Comparison of ENCODE assay signal across 1 cellular context in the genomic region with DNA sequence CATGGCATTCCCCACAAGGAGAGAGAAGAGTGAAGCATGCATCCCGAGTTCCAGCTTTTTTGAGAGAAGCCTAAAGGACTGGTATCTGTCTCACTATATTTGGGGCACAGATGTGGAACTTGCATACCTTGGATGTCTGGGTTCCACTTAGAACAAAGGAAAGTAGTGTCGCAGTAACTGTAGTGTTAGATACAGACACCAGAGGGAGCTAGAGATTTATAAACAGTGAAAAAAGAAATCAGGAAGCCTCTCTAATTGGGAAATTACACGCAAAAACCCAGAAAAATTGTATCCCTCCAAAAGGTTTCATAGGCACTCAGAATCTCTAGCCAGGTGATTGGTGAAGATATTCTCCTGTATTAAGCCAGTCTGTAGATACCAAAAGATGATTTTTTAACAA.
TF ChIP-seq lines count a peak whose summit lies in the region.

No MANE protein-coding gene starts in this region.

TF ChIP-seq in H1, 55 proteins besides CTCF, POLR2A, EP300 and RAD21:
- TF ChIP-seq SRF (IDR thresholded peaks at IDR 0.05; ENCODE audit: low read depth, low read length) = no peak
- no peak for TF ChIP-seq ZNF274 (IDR thresholded peaks at IDR 0.05; ENCODE audit: borderline replicate concordance, extremely low read depth, low read length)
- no peak for TF ChIP-seq EZH2 (IDR thresholded peaks at IDR 0.05; ENCODE audit: low read depth, low read length, severe bottlenecking)
- no peak for TF ChIP-seq HDAC6 (IDR thresholded peaks at IDR 0.05; ENCODE audit: low read depth, low read length)
- TF ChIP-seq CHD2 (IDR thresholded peaks at IDR 0.05; ENCODE audit: low read length) = no peak
- TF ChIP-seq GABPA (IDR thresholded peaks at IDR 0.05; ENCODE audit: borderline replicate concordance, insufficient read depth, low read length) = no peak
- TF ChIP-seq, protein P1, sequence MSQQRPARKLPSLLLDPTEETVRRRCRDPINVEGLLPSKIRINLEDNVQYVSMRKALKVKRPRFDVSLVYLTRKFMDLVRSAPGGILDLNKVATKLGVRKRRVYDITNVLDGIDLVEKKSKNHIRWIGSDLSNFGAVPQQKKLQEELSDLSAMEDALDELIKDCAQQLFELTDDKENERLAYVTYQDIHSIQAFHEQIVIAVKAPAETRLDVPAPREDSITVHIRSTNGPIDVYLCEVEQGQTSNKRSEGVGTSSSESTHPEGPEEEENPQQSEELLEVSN (IDR thresholded peaks at IDR 0.05) = no peak
- TF ChIP-seq TBP (IDR thresholded peaks at IDR 0.05; ENCODE audit: low read depth, low read length) = no peak
